11 cellular contexts compared by ENCODE assay signal in the genomic region with DNA sequence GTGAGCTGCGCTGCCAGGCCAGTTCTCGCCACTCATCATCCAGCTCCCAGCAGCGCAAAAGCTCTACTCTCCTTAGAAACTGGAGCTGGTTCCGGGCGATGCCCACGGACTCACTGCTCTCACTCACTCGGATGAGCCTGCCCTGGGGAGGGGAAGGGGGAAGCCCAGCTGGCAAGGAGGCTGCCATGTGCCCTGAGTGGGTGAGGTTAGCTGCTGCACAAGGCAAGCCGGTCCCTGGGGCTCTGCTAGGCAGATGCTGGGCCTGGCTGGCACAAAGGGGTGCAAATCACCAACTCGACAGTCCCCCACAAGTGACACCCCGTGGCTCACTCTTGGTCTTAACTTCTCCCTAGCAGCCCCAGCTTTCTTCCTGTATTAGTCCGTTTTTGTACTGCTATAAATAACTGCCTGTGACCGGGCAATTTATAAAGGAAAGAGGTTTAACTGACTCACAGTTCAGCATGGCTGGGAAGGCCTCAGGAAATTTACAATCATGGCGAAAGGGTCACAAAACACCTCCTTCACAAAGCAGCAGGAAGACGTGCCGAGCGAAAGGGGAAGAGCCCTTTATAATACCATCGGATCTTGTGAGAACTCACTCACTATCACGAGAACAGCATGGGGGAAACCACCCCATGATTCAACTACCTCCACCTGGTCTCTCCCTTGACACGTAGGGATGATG. TPM values are rescaled to one million over a fixed set of nuclear protein-coding genes. Genes with fewer than 3 reads are reported as not detected.
A peak's percentile ranks its signal among the peaks of the same experiment; 100 is the strongest.
DNase-seq lines count a peak whose midpoint lies in the region; ATAC-seq and TF ChIP-seq lines count a peak whose summit lies in the region.
"Had no signal": no experiment of that assay in that cellular context is flagged by ENCODE, and none has a peak within 500 bp of the region (broad histone marks: within the 10 kb centered on the region; RNA-seq: fewer than 3 reads in every experiment).

No MANE protein-coding gene starts in this region.

- H3K4ac ChIP-seq in mesenchymal stem cell (ENCODE audit: low read depth in 1 of 2, low read length in 2 of 2), result peak overlapping the region in 1 of 2 experiments; percentile 91

- DNase-seq in stimulated activated naive CD8-positive, alpha-beta T cell treated with anti-CD3 and anti-CD28 coated beads, Interleukin-15, Interleukin-2, amounts not matched to agents 100 U/mL and 50 U/mL, for 24 hours, result no peak
- DNase-seq in mesenchymal stem cell (peak; percentile 60), NCI-H2196 treated with DMSO at 0.1 percent for 48 hours (lab: John Stamatoyannopoulos, UW; ENCODE audit: unreplicated experiment) (no peak), A673 (ENCODE audit: low spot score) (no peak)
- DNase-seq in effector CD4-positive, alpha-beta T cell, result no peak
- no peak for DNase-seq in activated CD4-positive, alpha-beta T cell treated with anti-CD3 and anti-CD28 coated beads for 36 hours
- DNase-seq: activated CD8-positive, alpha-beta memory T cell treated with anti-CD3 and anti-CD28 coated beads for 24 hours had no signal

- CTCF ChIA-PET in activated CD4-positive, alpha-beta T cell treated with anti-CD3 and anti-CD28 coated beads for 36 hours (lab: Charles Lee), result interaction anchor here (0.6 to 1.0 kb wide), 2 partner anchors 58 to 112 kb away, joined by 3 read pairs; no protein-coding TSS in a partner anchor
- CTCF ChIA-PET in A673 (lab: Charles Lee), result no interaction called here

- H3K27me3 ChIP-seq in mesenchymal stem cell (ENCODE audit: control insufficient read depth in 1 of 2, insufficient read depth in 1 of 2, low read length in 2 of 2) (no peaks in the 10 kb centered on the region), A673 (replicated peaks; ENCODE audit: insufficient read depth, low read depth, low read length, poor library complexity) (no peaks in the 10 kb centered on the region)
- H3K27me3 ChIP-seq: cardiac muscle cell had no signal

- H3K27ac ChIP-seq in mesenchymal stem cell (ENCODE audit: low read length, poor library complexity, severe bottlenecking) (no peak overlapping the region), A673 (ENCODE audit: low read depth, low read length, poor library complexity, severe bottlenecking) (no peak overlapping the region)
- H3K27ac ChIP-seq: cardiac muscle cell had no signal

- TF ChIP-seq CTCF in A673 (conservative IDR thresholded peaks at IDR 0.05; ENCODE audit: low read depth, low read length), result no peak

- no peak overlapping the region for H2BK120ac ChIP-seq in mesenchymal stem cell (ENCODE audit: low read depth, low read length)

- no peak overlapping the region for H3K23ac ChIP-seq in mesenchymal stem cell (ENCODE audit: low read length in 2 of 2)

- peaks cover 20% of the 10 kb centered on the region for H3K4me1 Mint-ChIP-seq in stimulated activated naive CD8-positive, alpha-beta T cell treated with anti-CD3 and anti-CD28 coated beads, Interleukin-15, Interleukin-2, amounts not matched to agents 100 ng/mL and 50 ng/mL, for 24 hours (ENCODE audit: low read depth)
- peaks cover 15% of the 10 kb centered on the region for H3K4me1 Mint-ChIP-seq in activated T-helper 17 cell treated with anti-CD3 and anti-CD28 coated beads, Interleukin-2, amount 50 U/mL, for 72 hours
- peaks cover 13% of the 10 kb centered on the region for H3K4me1 Mint-ChIP-seq in activated CD4-positive, alpha-beta T cell treated with anti-CD3 and anti-CD28 coated beads for 36 hours

- H2BK5ac ChIP-seq in mesenchymal stem cell (ENCODE audit: low read depth, low read length, poor library complexity, severe bottlenecking), result no peak overlapping the region

- H4K8ac ChIP-seq in mesenchymal stem cell (ENCODE audit: low read length), result peak overlapping the region; percentile 58

- H3K18ac ChIP-seq in mesenchymal stem cell (ENCODE audit: low read depth in 1 of 2, low read length in 2 of 2), result peak overlapping the region; percentile 1 to 70

- H2BK15ac ChIP-seq in mesenchymal stem cell (ENCODE audit: low read depth, poor library complexity, severe bottlenecking), result no peak overlapping the region

- peak overlapping the region; percentile 59 for H3K4me3 Mint-ChIP-seq in stimulated activated naive CD8-positive, alpha-beta T cell treated with anti-CD3 and anti-CD28 coated beads, Interleukin-15, Interleukin-2, amounts not matched to agents 100 ng/mL and 50 ng/mL, for 24 hours
- no peak overlapping the region for H3K4me3 Mint-ChIP-seq in activated T-helper 17 cell treated with anti-CD3 and anti-CD28 coated beads, Interleukin-2, amount 50 U/mL, for 72 hours
- no peak overlapping the region for H3K4me3 Mint-ChIP-seq in activated CD4-positive, alpha-beta T cell treated with anti-CD3 and anti-CD28 coated beads for 36 hours

- peaks cover 3 to 6% of the 10 kb centered on the region in 2 experiments for H3K36me3 ChIP-seq in mesenchymal stem cell (ENCODE audit: control insufficient read depth in 1 of 2, insufficient read depth in 2 of 2, low read depth in 1 of 2, low read length in 2 of 2)
- no peaks in the 10 kb centered on the region for H3K36me3 ChIP-seq in A673 (ENCODE audit: insufficient read depth, low read length, poor library complexity, severe bottlenecking)
- H3K36me3 ChIP-seq: cardiac muscle cell, prostate gland had no signal

- H3K27ac Mint-ChIP-seq in stimulated activated naive CD8-positive, alpha-beta T cell treated with anti-CD3 and anti-CD28 coated beads, Interleukin-15, Interleukin-2, amounts not matched to agents 100 ng/mL and 50 ng/mL, for 24 hours, result no peak overlapping the region
- peak overlapping the region; percentile 34 for H3K27ac Mint-ChIP-seq in activated T-helper 17 cell treated with anti-CD3 and anti-CD28 coated beads, Interleukin-2, amount 50 U/mL, for 72 hours
- H3K27ac Mint-ChIP-seq in activated CD4-positive, alpha-beta T cell treated with anti-CD3 and anti-CD28 coated beads for 36 hours, result no peak overlapping the region

- no peak overlapping the region for H2AFZ ChIP-seq in mesenchymal stem cell (ENCODE audit: low read depth, low read length)

- POLR2A ChIA-PET in activated CD4-positive, alpha-beta T cell treated with anti-CD3 and anti-CD28 coated beads for 36 hours (lab: Charles Lee), result interaction anchor here (0.5 kb wide), 1 partner anchor 295 kb away, joined by 5 read pairs; no protein-coding TSS in a partner anchor
- POLR2A ChIA-PET in A673 (lab: Charles Lee; ENCODE audit: low non-redundant PET), result no interaction called here

- no TSS peak for BruUV-seq in A673 (replicated peaks; lab: Mats Ljungman, UMichigan)

- H3K14ac ChIP-seq in mesenchymal stem cell (ENCODE audit: low read length in 2 of 2), result peak overlapping the region in 1 of 2 experiments; percentile 23

- ATAC-seq in stimulated activated naive CD8-positive, alpha-beta T cell treated with anti-CD3 and anti-CD28 coated beads, Interleukin-15, Interleukin-2, amounts not matched to agents 100 U/mL and 50 U/mL, for 24 hours, result no peak
- ATAC-seq in activated T-helper 17 cell treated with anti-CD3 and anti-CD28 coated beads, Interleukin-2, amount 50 U/mL, for 72 hours (replicated peaks), result no peak
- no peak for ATAC-seq in activated CD4-positive, alpha-beta T cell treated with anti-CD3 and anti-CD28 coated beads for 36 hours

- no peak overlapping the region for H3K4me3 ChIP-seq in mesenchymal stem cell (ENCODE audit: insufficient read depth in 1 of 2, low read depth in 1 of 2, low read length in 2 of 2)
- no peak overlapping the region for H3K4me3 ChIP-seq in A673 (ENCODE audit: low read depth, low read length, poor library complexity, severe bottlenecking)
- H3K4me3 ChIP-seq: cardiac muscle cell, prostate gland had no signal

- intact Hi-C loops in activated CD4-positive, alpha-beta T cell treated with anti-CD3 and anti-CD28 coated beads for 36 hours (cut with DNase I, micrococcal nuclease), result no loop called here
- intact Hi-C loops in A673 (cut with micrococcal nuclease; ENCODE audit: unreplicated experiment), result no loop called here

- H3K4me1 ChIP-seq in mesenchymal stem cell (ENCODE audit: control insufficient read depth, insufficient read depth, low read depth, low read length), result peaks cover 14% of the 10 kb centered on the region
- H3K4me1 ChIP-seq in A673 (ENCODE audit: insufficient read depth, low read length, poor library complexity, severe bottlenecking), result no peaks in the 10 kb centered on the region
- H3K4me1 ChIP-seq: prostate gland had no signal

- H3K9me3 ChIP-seq in mesenchymal stem cell (ENCODE audit: control insufficient read depth, low read length) (peaks cover 6% of the 10 kb centered on the region), A673 (ENCODE audit: low read depth, low read length, poor library complexity, severe bottlenecking) (no peaks in the 10 kb centered on the region)
- H3K9me3 ChIP-seq: prostate gland had no signal

- peak overlapping the region; percentile 18 to 81 for H2BK12ac ChIP-seq in mesenchymal stem cell (ENCODE audit: low read length in 2 of 2)

- peak overlapping the region; percentile 71 for H4K91ac ChIP-seq in mesenchymal stem cell (ENCODE audit: low read length)

- peaks cover 15% of the 10 kb centered on the region for H3K79me1 ChIP-seq in mesenchymal stem cell (replicated peaks; ENCODE audit: low read length, poor library complexity, severe bottlenecking)

- H3K9me3 Mint-ChIP-seq in stimulated activated naive CD8-positive, alpha-beta T cell treated with anti-CD3 and anti-CD28 coated beads, Interleukin-15, Interleukin-2, amounts not matched to agents 100 ng/mL and 50 ng/mL, for 24 hours, result no peaks in the 10 kb centered on the region
- no peaks in the 10 kb centered on the region for H3K9me3 Mint-ChIP-seq in activated T-helper 17 cell treated with anti-CD3 and anti-CD28 coated beads, Interleukin-2, amount 50 U/mL, for 72 hours
- no peaks in the 10 kb centered on the region for H3K9me3 Mint-ChIP-seq in activated CD4-positive, alpha-beta T cell treated with anti-CD3 and anti-CD28 coated beads for 36 hours (ENCODE audit: low read depth)

- no peak overlapping the region for H3K4me2 ChIP-seq in mesenchymal stem cell (ENCODE audit: low read length, poor library complexity, severe bottlenecking)

- WGBS in mesenchymal stem cell, result 73% methylated on average over 15 of the region's 19 CpGs

- H2AK5ac ChIP-seq in mesenchymal stem cell (ENCODE audit: low read length, severe bottlenecking), result no peak overlapping the region

- no peak overlapping the region for H3K9ac ChIP-seq in mesenchymal stem cell (ENCODE audit: low read length)

- H3K36me3 Mint-ChIP-seq in stimulated activated naive CD8-positive, alpha-beta T cell treated with anti-CD3 and anti-CD28 coated beads, Interleukin-15, Interleukin-2, amounts not matched to agents 100 ng/mL and 50 ng/mL, for 24 hours (ENCODE audit: low read depth), result peaks cover 31% of the 10 kb centered on the region
- H3K36me3 Mint-ChIP-seq in activated T-helper 17 cell treated with anti-CD3 and anti-CD28 coated beads, Interleukin-2, amount 50 U/mL, for 72 hours (ENCODE audit: low read depth), result peaks cover 4% of the 10 kb centered on the region
- peaks cover 31% of the 10 kb centered on the region for H3K36me3 Mint-ChIP-seq in activated CD4-positive, alpha-beta T cell treated with anti-CD3 and anti-CD28 coated beads for 36 hours (ENCODE audit: low read depth)

- no peaks in the 10 kb centered on the region for H3K27me3 Mint-ChIP-seq in stimulated activated naive CD8-positive, alpha-beta T cell treated with anti-CD3 and anti-CD28 coated beads, Interleukin-15, Interleukin-2, amounts not matched to agents 100 ng/mL and 50 ng/mL, for 24 hours
- H3K27me3 Mint-ChIP-seq in activated T-helper 17 cell treated with anti-CD3 and anti-CD28 coated beads, Interleukin-2, amount 50 U/mL, for 72 hours, result no peaks in the 10 kb centered on the region
- H3K27me3 Mint-ChIP-seq in activated CD4-positive, alpha-beta T cell treated with anti-CD3 and anti-CD28 coated beads for 36 hours, result no peaks in the 10 kb centered on the region

RNA-seq across cellular contexts. Expression of a gene that starts 33.3 kb away (rescaled TPM):
- 100 to 1,000 TPM in 1 of 2 donors, 10 to 100 TPM in 1; 43.8 to 102 TPM for total RNA-seq in activated T-helper 17 cell treated with anti-CD3 and anti-CD28 coated beads, Interleukin-2, amount 50 U/mL, for 72 hours
- polyA plus RNA-seq in mesenchymal stem cell (2013, experiment 1 of 2), result 28.8 TPM
- 29.1 TPM for polyA plus RNA-seq in mesenchymal stem cell (2013, experiment 2 of 2)
- 10 to 100 TPM; 59.5 to 92.8 TPM for total RNA-seq in activated CD4-positive, alpha-beta T cell treated with anti-CD3 and anti-CD28 coated beads for 36 hours
- total RNA-seq in A673 (2021), result 37.3 and 42.2 TPM in 2 replicates
